22 cellular contexts compared by ENCODE assay signal in the genomic region with DNA sequence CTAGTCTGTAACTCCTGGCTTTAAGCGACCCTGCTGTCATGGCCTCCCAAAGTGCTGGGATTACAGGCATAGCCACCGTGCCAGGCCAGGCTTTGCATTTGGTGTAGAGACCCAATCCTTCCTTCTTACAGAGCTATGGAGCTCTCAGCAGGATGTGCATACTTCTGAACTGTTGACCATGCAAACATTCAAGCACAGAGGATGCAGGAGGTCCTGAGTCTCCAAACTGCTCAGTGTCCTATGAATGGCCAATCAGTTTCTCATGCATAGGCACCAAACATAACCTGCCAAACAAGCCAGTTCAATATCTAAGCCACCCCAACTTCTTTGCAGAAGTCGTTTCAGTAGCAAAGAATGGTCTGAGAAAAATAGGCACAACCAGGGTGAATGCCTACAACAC.
DNase-seq lines count a peak whose midpoint lies in the region; ATAC-seq and TF ChIP-seq lines count a peak whose summit lies in the region.
"Had no signal": no experiment of that assay in that cellular context is flagged by ENCODE, and none has a peak within 500 bp of the region (broad histone marks: within the 10 kb centered on the region; RNA-seq: fewer than 3 reads in every experiment).

No MANE protein-coding gene starts in this region.

- no peak for ATAC-seq in HG03097 (IDR thresholded peaks at IDR 0.05; ENCODE audit: low FRiP score, unreplicated experiment)
- ATAC-seq: A549, GM12878 had no signal

- H3K27ac ChIP-seq in C4-2B (peak overlapping the region; percentile 55), VCaP (peak overlapping the region; percentile 71), coronary artery (no peak overlapping the region)
- H3K27ac ChIP-seq: 22Rv1; A549; BLaER1 treated with 17β-estradiol and CSF1 and Interleukin-3, amounts not matched to agents 10 nM and 100 nM had no signal

- DNase-seq in LNCaP clone FGC (ENCODE audit: low read depth) (peak; percentile 65), coronary artery (ENCODE audit: low spot score) (no peak), GM13976 (ENCODE audit: low spot score) (no peak)
- DNase-seq: AML-193; CD4-positive, alpha-beta memory T cell; CD4-positive, CD25-positive, alpha-beta regulatory T cell; CD8-positive, alpha-beta memory T cell; COR-L47; DMS 273 treated with DMSO at 0.1 percent for 48 hours; DMS153; DMS53; DMS79; DND-41; EL; GDM1 had no signal

- no peak overlapping the region for H3K4me3 ChIP-seq in LNCaP clone FGC (ENCODE audit: low read depth, low read length)
- H3K4me3 ChIP-seq in coronary artery = no peak overlapping the region
- H3K4me3 ChIP-seq: A549; BLaER1 treated with 17β-estradiol and CSF1 and Interleukin-3, amounts not matched to agents 10 nM and 100 nM; GM12878 had no signal

- TF ChIP-seq CTCF in C4-2B (conservative IDR thresholded peaks at IDR 0.05) = no peak
- TF ChIP-seq CTCF in LNCaP clone FGC (IDR thresholded peaks at IDR 0.05; ENCODE audit: control insufficient read depth, extremely low read depth, insufficient read depth) = no peak
- no peak for TF ChIP-seq CTCF in VCaP (conservative IDR thresholded peaks at IDR 0.05)
- TF ChIP-seq CTCF in coronary artery (IDR thresholded peaks at IDR 0.05) = no peak
- TF ChIP-seq CTCF in GM13976 (IDR thresholded peaks at IDR 0.05; ENCODE audit: borderline replicate concordance, control extremely low read depth, extremely low read depth, insufficient read depth, missing control alignments) = no peak

- in situ Hi-C loops in GM13976 (cut with MboI; ENCODE audit: low sequenced_read_pairs, unreplicated experiment) = no loop called here

Comparison
In these comparisons a context has a peak if more than half of its experiments do, and no peak if none do; other contexts are left out.
1. H3K27ac ChIP-seq: peak in C4-2B (single experiment) and VCaP (single experiment); none in coronary artery (0 of 2).